In the genomic region with DNA sequence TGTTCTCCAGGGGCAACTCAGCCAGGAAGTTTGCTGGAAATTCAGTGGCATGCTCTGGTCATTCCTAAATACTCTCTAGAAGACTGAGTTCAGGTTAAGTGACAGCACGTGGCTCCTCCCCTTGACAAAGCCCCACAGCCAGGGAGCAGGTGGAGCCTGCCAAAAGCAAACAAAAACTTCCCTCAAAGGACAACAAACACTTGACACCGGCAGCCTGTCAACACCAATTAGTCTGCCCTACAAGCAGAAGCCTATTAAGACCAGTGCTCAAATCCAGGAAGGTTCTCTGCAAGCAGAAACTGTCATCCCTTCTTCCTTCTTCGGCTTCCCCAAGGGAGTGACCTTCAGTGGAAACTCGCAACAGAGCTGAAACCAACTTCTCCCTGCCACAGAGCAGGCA, we compare ENCODE assay signal across 13 cellular contexts. TPM values are rescaled to one million over a fixed set of nuclear protein-coding genes. Genes with fewer than 3 reads are reported as not detected.
DNase-seq lines count a peak whose midpoint lies in the region; ATAC-seq and TF ChIP-seq lines count a peak whose summit lies in the region.
"Had no signal": no experiment of that assay in that cellular context is flagged by ENCODE, and none has a peak within 500 bp of the region (broad histone marks: within the 10 kb centered on the region; RNA-seq: fewer than 3 reads in every experiment).

No MANE protein-coding gene starts in this region.

- peak; percentile 52 for ATAC-seq in left lung
- ATAC-seq in GM19351 (IDR thresholded peaks at IDR 0.05; ENCODE audit: unreplicated experiment): no peak

- no peak for TF ChIP-seq EP300 in tibial nerve (IDR thresholded peaks at IDR 0.05)

- H3K4me1 ChIP-seq in left lung (peaks cover 0 to 18% of the 10 kb centered on the region in 2 donors), tibial nerve (peaks cover 0 to 18% (median 14%) of the 10 kb centered on the region in 4 donors)

- H3K27me3 ChIP-seq in left lung: peaks cover 0 to 24% of the 10 kb centered on the region in 2 donors
- no peaks in the 10 kb centered on the region for H3K27me3 ChIP-seq in tibial nerve

- intact Hi-C loops in left lung (cut with DNase I): no loop called here

- H3K9me3 ChIP-seq in left lung: no peaks in the 10 kb centered on the region
- no peaks in the 10 kb centered on the region for H3K9me3 ChIP-seq in tibial nerve
- H3K9me3 ChIP-seq: heart right ventricle had no signal

- WGBS in tibial nerve, 2 donors: 63 to 66% methylated on average over 4 of the region's 4 CpGs

- TF ChIP-seq CTCF in left lung (IDR thresholded peaks at IDR 0.05): no peak
- no peak for TF ChIP-seq CTCF in tibial nerve (IDR thresholded peaks at IDR 0.05)

- H3K27ac ChIP-seq in left lung (no peak overlapping the region), tibial nerve (no peak overlapping the region)
- H3K27ac ChIP-seq: SK-N-MC had no signal

- DNase-seq in DMS53 (lab: John Stamatoyannopoulos, UW) (peak; percentile 90), NCI-H1694 (lab: John Stamatoyannopoulos, UW) (peak; percentile 22), RPMI8226 (peak; percentile 47), left lung (peak in 1 of 2 donors; percentile 46), tibial nerve (ENCODE audit: low spot score in 2 of 2) (no peak), A172 (ENCODE audit: low spot score) (no peak)
- DNase-seq in stimulated activated CD4-positive, alpha-beta T cell treated with anti-CD3 and anti-CD28 coated beads, Interleukin-1b, Interleukin-23, amount 100 ng/mL, for 48 hours: no peak
- DNase-seq: activated T-cell treated with anti-CD3 and anti-CD28 coated beads, Interleukin-2, amount 50 U/mL, for 48 hours; CD4-positive, CD25-positive, alpha-beta regulatory T cell; heart right ventricle; HFFc6 had no signal

- no peak for TF ChIP-seq POLR2A in tibial nerve (IDR thresholded peaks at IDR 0.05)

- H3K36me3 ChIP-seq in left lung (peaks cover 0 to 4% of the 10 kb centered on the region in 2 donors), tibial nerve (peaks cover 0 to 10% (median 0%) of the 10 kb centered on the region in 3 donors)

- H3K4me3 ChIP-seq in left lung (no peak overlapping the region), tibial nerve (no peak overlapping the region)
- H3K4me3 ChIP-seq: heart right ventricle, SK-N-MC had no signal

RNA-seq across cellular contexts. Expression of a gene that starts 5.0 kb away (rescaled TPM):
- 1 to 10 TPM; 2.5 to 4.9 TPM for total RNA-seq in left lung
- total RNA-seq in tibial nerve: 1 to 10 TPM in 2 of 4 donors, under 1 TPM in 2; 0.30 to 1.9 (median 0.90) TPM
- 4.0 and 4.7 TPM in 2 replicates for total RNA-seq in A172 (2014; rRNA removed; shearing (Covaris generic))

Comparison
In these comparisons a context has a peak if more than half of its experiments do, and no peak if none do; other contexts are left out.
1. DNase-seq: peak in DMS53 (single experiment), NCI-H1694 (single experiment) and RPMI8226 (single experiment); none in stimulated activated CD4-positive, alpha-beta T cell treated with anti-CD3 and anti-CD28 coated beads, Interleukin-1b, Interleukin-23, amount 100 ng/mL, for 48 hours (single experiment), tibial nerve (0 of 2) and A172 (single experiment).